ENCODE assay signal across 32 cellular contexts in the genomic region with DNA sequence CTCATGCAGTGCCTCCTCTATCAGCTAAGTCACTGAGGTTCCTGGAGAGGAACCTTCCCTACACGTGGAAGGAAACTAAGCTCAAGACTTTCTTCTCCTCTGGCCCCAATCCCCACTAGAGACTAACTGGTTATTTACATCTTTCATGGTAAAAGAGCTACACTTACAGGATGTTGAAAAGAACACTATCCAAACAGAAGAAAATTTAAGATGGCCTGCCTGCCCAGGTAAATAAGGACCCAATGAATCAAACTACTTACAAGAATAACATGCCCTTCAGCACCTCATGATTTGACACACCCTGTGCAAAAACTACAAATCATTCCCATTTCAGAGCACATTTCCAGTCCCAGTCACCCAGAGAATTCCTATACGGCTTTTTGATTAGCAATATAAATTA. TPM values are rescaled to one million over a fixed set of nuclear protein-coding genes. Genes with fewer than 3 reads are reported as not detected.
"Had no signal": no experiment of that assay in that cellular context is flagged by ENCODE, and none has a peak within 500 bp of the region (broad histone marks: within the 10 kb centered on the region; RNA-seq: fewer than 3 reads in every experiment).

No MANE protein-coding gene starts in this region.

- H3K36me3 Mint-ChIP-seq: activated naive CD8-positive, alpha-beta T cell had no signal

- H3K4me3 ChIP-seq: coronary artery, dorsolateral prefrontal cortex, esophagus muscularis mucosa, gastroesophageal sphincter had no signal

- H3K36me3 ChIP-seq: brain microvascular endothelial cell, esophagus muscularis mucosa, gastroesophageal sphincter, WERI-Rb-1 had no signal

- H3K4me1 Mint-ChIP-seq: activated B cell treated with CpG ODN at 0.5 μM for 24 hours; central memory CD8-positive, alpha-beta T cell; T-helper 17 cell had no signal

- ATAC-seq: activated CD4-positive, CD25-positive, alpha-beta regulatory T cell treated with anti-CD3 and anti-CD28 coated beads, Interleukin-2, amount 50 U/mL, for 24 hours; activated CD8-positive, alpha-beta T cell treated with anti-CD3 and anti-CD28 coated beads for 36 hours; activated T-cell treated with anti-CD3 and anti-CD28 coated beads, Interleukin-2, amount 50 U/mL, for 4 hours; activated T-helper 17 cell treated with anti-CD3 and anti-CD28 coated beads, Interleukin-2, amount 50 U/mL, for 72 hours; gastroesophageal sphincter; T-helper 17 cell had no signal

- H3K4me3 Mint-ChIP-seq: activated B cell treated with CpG ODN at 0.5 μM for 24 hours; activated CD8-positive, alpha-beta T cell treated with anti-CD3 and anti-CD28 coated beads for 36 hours; activated naive CD8-positive, alpha-beta T cell; activated T-cell treated with anti-CD3 and anti-CD28 coated beads, Interleukin-2, amount 50 U/mL, for 4 hours; activated T-helper 17 cell treated with anti-CD3 and anti-CD28 coated beads, Interleukin-2, amount 50 U/mL, for 72 hours; central memory CD8-positive, alpha-beta T cell; dendritic cell treated with granulocyte-macrophage colony-stimulating factor and Interleukin-4, amounts not matched to agents 40 ng/mL and 50 ng/mL, for 4 days; T-helper 17 cell; T-helper 2 cell treated with Interferon-gamma antibody and Interleukin-4, amounts not matched to agents 5 μg/mL and 100 μg/mL, for 36 hours had no signal

- H3K27ac Mint-ChIP-seq: activated B cell treated with CpG ODN at 0.5 μM for 24 hours; activated CD8-positive, alpha-beta T cell treated with anti-CD3 and anti-CD28 coated beads for 36 hours; activated naive CD8-positive, alpha-beta T cell; activated T-helper 17 cell treated with anti-CD3 and anti-CD28 coated beads, Interleukin-2, amount 50 U/mL, for 72 hours; dendritic cell treated with granulocyte-macrophage colony-stimulating factor and Interleukin-4, amounts not matched to agents 40 ng/mL and 50 ng/mL, for 4 days; T-helper 17 cell; T-helper 2 cell treated with Interferon-gamma antibody and Interleukin-4, amounts not matched to agents 5 μg/mL and 100 μg/mL, for 36 hours had no signal

- H3K27me3 ChIP-seq: brain microvascular endothelial cell, esophagus muscularis mucosa had no signal

- H3K9me3 Mint-ChIP-seq: activated B cell treated with CpG ODN at 0.5 μM for 24 hours; activated CD8-positive, alpha-beta T cell treated with anti-CD3 and anti-CD28 coated beads for 36 hours; activated T-cell treated with anti-CD3 and anti-CD28 coated beads, Interleukin-2, amount 50 U/mL, for 4 hours; activated T-helper 17 cell treated with anti-CD3 and anti-CD28 coated beads, Interleukin-2, amount 50 U/mL, for 72 hours; central memory CD8-positive, alpha-beta T cell; dendritic cell treated with granulocyte-macrophage colony-stimulating factor and Interleukin-4, amounts not matched to agents 40 ng/mL and 50 ng/mL, for 4 days; T-helper 2 cell treated with Interferon-gamma antibody and Interleukin-4, amounts not matched to agents 5 μg/mL and 100 μg/mL, for 36 hours had no signal

- H3K4me1 ChIP-seq: esophagus muscularis mucosa, gastroesophageal sphincter had no signal

- H3K9me3 ChIP-seq: esophagus muscularis mucosa, gastroesophageal sphincter had no signal

- H3K27ac ChIP-seq: brain microvascular endothelial cell, coronary artery, esophagus muscularis mucosa, gastroesophageal sphincter, WERI-Rb-1 had no signal

- DNase-seq: activated B cell treated with CpG ODN at 0.5 μM for 24 hours; activated CD4-positive, alpha-beta T cell treated with anti-CD3 and anti-CD28 coated beads for 48 hours; activated CD4-positive, alpha-beta T cell treated with anti-CD3 and anti-CD28 coated beads, Interleukin-2, amount 50 U/mL, for 1 hour; activated CD4-positive, alpha-beta T cell treated with anti-CD3 and anti-CD28 coated beads, Interleukin-2, amount 50 U/mL, for 48 hours; activated CD8-positive, alpha-beta memory T cell treated with anti-CD3 and anti-CD28 coated beads for 24 hours; activated CD8-positive, alpha-beta T cell treated with anti-CD3 and anti-CD28 coated beads for 36 hours; activated effector memory CD4-positive, alpha-beta T cell treated with Interleukin-2 at 50 U/mL for 16 hours; activated gamma-delta T cell treated with Interleukin-2 at 50 U/mL for 16 hours; activated naive CD4-positive, alpha-beta T cell treated with anti-CD3 and anti-CD28 coated beads, Interleukin-2, amount 50 U/mL, for 16 hours; activated naive CD4-positive, alpha-beta T cell treated with Interleukin-2 at 50 U/mL for 16 hours; activated T-cell treated with anti-CD3 and anti-CD28 coated beads, Interleukin-2, amount 50 U/mL, for 4 hours; amniotic stem cell; anterior cingulate cortex; brain microvascular endothelial cell; dorsolateral prefrontal cortex; effector memory CD4-positive, alpha-beta T cell; erythroblast; foreskin melanocyte; T-helper 1 cell; T-helper 17 cell; T1000; WERI-Rb-1 had no signal

RNA-seq across cellular contexts. Expression of gene LRP2, which starts 30.9 kb away (rescaled TPM):
- total RNA-seq: activated B cell treated with CpG ODN at 0.5 μM for 24 hours, bronchial epithelial cell, esophagus muscularis mucosa, gastroesophageal sphincter, T-helper 17 cell had no signal
